ENCODE assay signal across 10 cellular contexts in the genomic region with DNA sequence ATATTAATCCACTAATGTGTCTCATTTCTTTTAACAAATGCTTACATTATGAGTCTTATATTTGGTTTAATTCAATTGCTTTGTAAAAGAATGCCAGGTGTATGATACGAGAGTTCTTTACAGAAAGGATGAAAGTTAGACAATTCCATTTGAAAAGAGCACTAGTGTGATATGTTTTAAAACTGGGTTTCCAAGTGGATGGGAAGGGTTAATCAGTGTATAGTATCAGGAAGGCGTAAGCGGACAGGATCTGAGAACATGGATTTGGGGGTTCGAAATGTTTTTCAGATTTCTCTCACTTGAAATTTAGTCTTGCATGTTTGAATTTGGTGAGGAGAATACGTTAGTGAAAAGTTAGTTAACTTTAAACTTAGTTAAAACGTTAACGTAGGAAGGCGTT. TPM values are rescaled to one million over a fixed set of nuclear protein-coding genes. Genes with fewer than 3 reads are reported as not detected.
DNase-seq lines count a peak whose midpoint lies in the region; ATAC-seq and TF ChIP-seq lines count a peak whose summit lies in the region.
"Had no signal": no experiment of that assay in that cellular context is flagged by ENCODE, and none has a peak within 500 bp of the region (broad histone marks: within the 10 kb centered on the region; RNA-seq: fewer than 3 reads in every experiment).

No MANE protein-coding gene starts in this region.

- H3K4me1 ChIP-seq in adipocyte (ENCODE audit: control insufficient read depth, insufficient read depth, low read length) (peaks cover 32% of the 10 kb centered on the region), iPS-15b (ENCODE audit: control insufficient read depth, insufficient read depth, low read length) (peaks cover 14% of the 10 kb centered on the region), skeletal muscle tissue (ENCODE audit: control insufficient read depth in 3 of 3, insufficient read depth in 3 of 3, low read length in 3 of 3) (peaks cover 48 to 58% (median 49%) of the 10 kb centered on the region in 3 donors)

- H3K27me3 ChIP-seq in GM06990 (replicated peaks; ENCODE audit: control insufficient read depth, insufficient read depth, low read length) = no peaks in the 10 kb centered on the region
- no peaks in the 10 kb centered on the region for H3K27me3 ChIP-seq in adipocyte (replicated peaks; ENCODE audit: control insufficient read depth, insufficient read depth, low read length)
- H3K27me3 ChIP-seq in iPS-15b (ENCODE audit: control insufficient read depth, insufficient read depth, low read length) = peaks cover 18% of the 10 kb centered on the region
- H3K27me3 ChIP-seq in skeletal muscle tissue (ENCODE audit: control insufficient read depth in 3 of 3, insufficient read depth in 3 of 3, low read length in 3 of 3) = no peaks in the 10 kb centered on the region

- no peak for TF ChIP-seq CTCF in GM06990 (IDR thresholded peaks at IDR 0.05; ENCODE audit: insufficient read depth, low read length, poor library complexity, severe bottlenecking)

- H3K36me3 ChIP-seq in GM06990 (ENCODE audit: control insufficient read depth, insufficient read depth, low read length) (peaks cover 5% of the 10 kb centered on the region), adipocyte (ENCODE audit: control insufficient read depth, insufficient read depth, low read length, severe bottlenecking) (peaks cover 19% of the 10 kb centered on the region), iPS-15b (ENCODE audit: control insufficient read depth, insufficient read depth, low read length) (no peaks in the 10 kb centered on the region), skeletal muscle tissue (ENCODE audit: control insufficient read depth in 3 of 3, insufficient read depth in 3 of 3, low read length in 3 of 3) (peaks cover 9 to 11% (median 11%) of the 10 kb centered on the region in 3 donors)

- H3K9ac ChIP-seq in adipocyte (ENCODE audit: low read length) (peak overlapping the region; percentile 99), iPS-15b (ENCODE audit: low read depth, low read length) (no peak overlapping the region), skeletal muscle tissue (ENCODE audit: low read depth in 1 of 3, low read length in 3 of 3) (peak overlapping the region; percentile 82 to 92 (median 86))

- ATAC-seq in GM21526 (IDR thresholded peaks at IDR 0.05; ENCODE audit: low FRiP score, unreplicated experiment) = no peak
- ATAC-seq in HG03039 (IDR thresholded peaks at IDR 0.05; ENCODE audit: unreplicated experiment) = no peak
- no peak for ATAC-seq in HG03280 (IDR thresholded peaks at IDR 0.05; ENCODE audit: unreplicated experiment)

- H3K4me3 ChIP-seq in GM06990 (replicated peaks; ENCODE audit: low read depth, low read length) = peak overlapping the region; percentile 18
- H3K4me3 ChIP-seq in adipocyte (ENCODE audit: low read length) = peak overlapping the region; percentile 93
- H3K4me3 ChIP-seq in iPS-15b (ENCODE audit: low read depth, low read length) = peak overlapping the region; percentile 78
- H3K4me3 ChIP-seq in skeletal muscle tissue (ENCODE audit: low read length in 3 of 3) = peak overlapping the region; percentile 72 to 92 (median 84)

- H3K27ac ChIP-seq in skeletal muscle tissue (ENCODE audit: low read depth, low read length) = peak overlapping the region; percentile 100

- no peaks in the 10 kb centered on the region for H3K9me3 ChIP-seq in adipocyte (ENCODE audit: control insufficient read depth, low read length)
- no peaks in the 10 kb centered on the region for H3K9me3 ChIP-seq in iPS-15b (ENCODE audit: control insufficient read depth, insufficient read depth, low read length)
- H3K9me3 ChIP-seq in skeletal muscle tissue (ENCODE audit: control insufficient read depth in 3 of 3, low read length in 3 of 3) = no peaks in the 10 kb centered on the region

- DNase-seq in GM06990 (ENCODE audit: extremely low read depth, insufficient read length) (no peak), adipocyte (ENCODE audit: low read depth) (no peak), NCI-H1417 treated with DMSO at 0.1 percent for 48 hours (lab: John Stamatoyannopoulos, UW) (no peak)
- DNase-seq: activated naive CD8-positive, alpha-beta T cell treated with anti-CD3 and anti-CD28 coated beads, Interleukin-2, amount 10 ng/mL, durations not matched to agents 7 days and 5 days; GDM1 had no signal

RNA-seq across cellular contexts. Expression of a gene that starts 2.6 kb away (rescaled TPM):
- 30.8 TPM for total RNA-seq in skeletal muscle tissue

Comparison
In these comparisons a context has a peak if more than half of its experiments do, and no peak if none do; other contexts are left out.
1. H3K4me3 ChIP-seq: peak in every context shown above with its lines; median percentile 93 in adipocyte; 84 in skeletal muscle tissue; 78 in iPS-15b; 18 in GM06990.